ENCODE assay signal across 9 cellular contexts in the genomic region with DNA sequence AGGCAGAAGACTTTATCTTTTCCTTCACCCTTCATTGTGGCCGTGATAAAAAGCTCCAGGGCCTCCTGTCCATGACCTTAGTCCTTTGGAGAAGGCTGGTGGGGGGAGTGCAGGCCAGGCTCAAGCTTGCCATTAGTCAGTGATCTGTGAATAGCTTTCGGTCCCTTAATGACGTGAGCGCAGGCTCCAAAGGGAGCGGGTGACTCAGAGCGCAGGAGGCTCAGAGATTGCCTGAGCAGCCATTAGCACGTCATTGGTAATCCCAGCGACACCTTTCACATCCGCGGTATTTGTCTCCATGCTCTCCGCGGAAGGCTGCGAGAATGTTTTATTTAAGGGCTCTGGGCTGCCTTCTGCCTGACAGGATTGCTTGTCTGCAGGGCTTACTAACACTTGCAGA.
DNase-seq lines count a peak whose midpoint lies in the region; ATAC-seq and TF ChIP-seq lines count a peak whose summit lies in the region.
"Had no signal": no experiment of that assay in that cellular context is flagged by ENCODE, and none has a peak within 500 bp of the region (broad histone marks: within the 10 kb centered on the region; RNA-seq: fewer than 3 reads in every experiment).

No MANE protein-coding gene starts in this region.

- peak overlapping the region; percentile 77 for H3K4me3 Mint-ChIP-seq in nephron progenitor cell
- H3K4me3 Mint-ChIP-seq in activated CD4-positive, alpha-beta memory T cell treated with anti-CD3 and anti-CD28 coated beads, Interleukin-2, amount 10 ng/mL, durations not matched to agents 7 days and 5 days: no peak overlapping the region
- no peak overlapping the region for H3K4me3 Mint-ChIP-seq in stimulated activated naive CD8-positive, alpha-beta T cell treated with anti-CD3 and anti-CD28 coated beads, Interleukin-15, amount 100 ng/mL, for 72 hours
- H3K4me3 Mint-ChIP-seq: activated naive CD8-positive, alpha-beta T cell treated with anti-CD3 and anti-CD28 coated beads, Interleukin-2, amount 10 ng/mL, durations not matched to agents 7 days and 5 days had no signal

- peak; percentile 98 for DNase-seq in EL
- DNase-seq in SHP77 (lab: John Stamatoyannopoulos, UW): peak; percentile 30 to 77
- peak; percentile 98 for DNase-seq in fibroblast of peridontal ligament (ENCODE audit: extremely low read depth)
- DNase-seq in nephron progenitor cell: peak; percentile 63
- no peak for DNase-seq in NCI-H1092 (lab: John Stamatoyannopoulos, UW)
- no peak for DNase-seq in activated CD4-positive, alpha-beta memory T cell treated with anti-CD3 and anti-CD28 coated beads, Interleukin-2, amount 10 ng/mL, durations not matched to agents 7 days and 5 days
- no peak for DNase-seq in stimulated activated naive CD8-positive, alpha-beta T cell treated with anti-CD3 and anti-CD28 coated beads, Interleukin-15, amount 100 ng/mL, for 72 hours
- DNase-seq: activated naive CD8-positive, alpha-beta T cell treated with anti-CD3 and anti-CD28 coated beads, Interleukin-2, amount 10 ng/mL, durations not matched to agents 7 days and 5 days had no signal

- no peak for ATAC-seq in stimulated activated naive CD8-positive, alpha-beta T cell treated with anti-CD3 and anti-CD28 coated beads, Interleukin-15, amount 100 ng/mL, for 72 hours
- no peak for ATAC-seq in activated CD4-positive, CD25-positive, alpha-beta regulatory T cell treated with anti-CD3 and anti-CD28 coated beads, Interleukin-2, amount 50 U/mL, for 24 hours

- no peaks in the 10 kb centered on the region for H3K9me3 Mint-ChIP-seq in nephron progenitor cell
- H3K9me3 Mint-ChIP-seq in activated CD4-positive, alpha-beta memory T cell treated with anti-CD3 and anti-CD28 coated beads, Interleukin-2, amount 10 ng/mL, durations not matched to agents 7 days and 5 days: no peaks in the 10 kb centered on the region
- peaks cover 0 to 5% of the 10 kb centered on the region in 2 donors for H3K9me3 Mint-ChIP-seq in stimulated activated naive CD8-positive, alpha-beta T cell treated with anti-CD3 and anti-CD28 coated beads, Interleukin-15, amount 100 ng/mL, for 72 hours

- peaks cover 15% of the 10 kb centered on the region for H3K4me1 Mint-ChIP-seq in nephron progenitor cell
- H3K4me1 Mint-ChIP-seq in activated CD4-positive, alpha-beta memory T cell treated with anti-CD3 and anti-CD28 coated beads, Interleukin-2, amount 10 ng/mL, durations not matched to agents 7 days and 5 days: no peaks in the 10 kb centered on the region
- no peaks in the 10 kb centered on the region for H3K4me1 Mint-ChIP-seq in stimulated activated naive CD8-positive, alpha-beta T cell treated with anti-CD3 and anti-CD28 coated beads, Interleukin-15, amount 100 ng/mL, for 72 hours
- H3K4me1 Mint-ChIP-seq: activated naive CD8-positive, alpha-beta T cell treated with anti-CD3 and anti-CD28 coated beads, Interleukin-2, amount 10 ng/mL, durations not matched to agents 7 days and 5 days had no signal

- CTCF ChIA-PET in activated CD4-positive, alpha-beta memory T cell treated with anti-CD3 and anti-CD28 coated beads, Interleukin-2, amount 10 ng/mL, durations not matched to agents 7 days and 5 days (lab: Charles Lee): no interaction called here

- POLR2A ChIA-PET in activated CD4-positive, alpha-beta memory T cell treated with anti-CD3 and anti-CD28 coated beads, Interleukin-2, amount 10 ng/mL, durations not matched to agents 7 days and 5 days (lab: Charles Lee): no interaction called here

- H3K36me3 Mint-ChIP-seq in nephron progenitor cell (ENCODE audit: low read depth): no peaks in the 10 kb centered on the region
- no peaks in the 10 kb centered on the region for H3K36me3 Mint-ChIP-seq in activated CD4-positive, alpha-beta memory T cell treated with anti-CD3 and anti-CD28 coated beads, Interleukin-2, amount 10 ng/mL, durations not matched to agents 7 days and 5 days (ENCODE audit: low read depth)
- H3K36me3 Mint-ChIP-seq: activated naive CD8-positive, alpha-beta T cell treated with anti-CD3 and anti-CD28 coated beads, Interleukin-2, amount 10 ng/mL, durations not matched to agents 7 days and 5 days had no signal

- H3K27ac Mint-ChIP-seq in nephron progenitor cell: peak overlapping the region; percentile 88
- no peak overlapping the region for H3K27ac Mint-ChIP-seq in activated CD4-positive, alpha-beta memory T cell treated with anti-CD3 and anti-CD28 coated beads, Interleukin-2, amount 10 ng/mL, durations not matched to agents 7 days and 5 days
- no peak overlapping the region for H3K27ac Mint-ChIP-seq in stimulated activated naive CD8-positive, alpha-beta T cell treated with anti-CD3 and anti-CD28 coated beads, Interleukin-15, amount 100 ng/mL, for 72 hours
- H3K27ac Mint-ChIP-seq: activated naive CD8-positive, alpha-beta T cell treated with anti-CD3 and anti-CD28 coated beads, Interleukin-2, amount 10 ng/mL, durations not matched to agents 7 days and 5 days had no signal

- TF ChIP-seq CTCF in nephron progenitor cell (IDR thresholded peaks at IDR 0.05): no peak

- no peaks in the 10 kb centered on the region for H3K27me3 Mint-ChIP-seq in nephron progenitor cell (ENCODE audit: low read depth, poor library complexity)
- no peaks in the 10 kb centered on the region for H3K27me3 Mint-ChIP-seq in activated CD4-positive, alpha-beta memory T cell treated with anti-CD3 and anti-CD28 coated beads, Interleukin-2, amount 10 ng/mL, durations not matched to agents 7 days and 5 days
- peaks cover 7% of the 10 kb centered on the region for H3K27me3 Mint-ChIP-seq in stimulated activated naive CD8-positive, alpha-beta T cell treated with anti-CD3 and anti-CD28 coated beads, Interleukin-15, amount 100 ng/mL, for 72 hours
- H3K27me3 Mint-ChIP-seq: activated naive CD8-positive, alpha-beta T cell treated with anti-CD3 and anti-CD28 coated beads, Interleukin-2, amount 10 ng/mL, durations not matched to agents 7 days and 5 days had no signal

Comparison
In these comparisons a context has a peak if more than half of its experiments do, and no peak if none do; other contexts are left out.
1. DNase-seq: peak in EL (single experiment), SHP77 (2 of 2), fibroblast of peridontal ligament (single experiment) and nephron progenitor cell (single experiment); none in NCI-H1092 (single experiment), activated CD4-positive, alpha-beta memory T cell treated with anti-CD3 and anti-CD28 coated beads, Interleukin-2, amount 10 ng/mL, durations not matched to agents 7 days and 5 days (single experiment) and stimulated activated naive CD8-positive, alpha-beta T cell treated with anti-CD3 and anti-CD28 coated beads, Interleukin-15, amount 100 ng/mL, for 72 hours (0 of 2).